Comparison of ENCODE assay signal across 8 cellular contexts in genomic region chr11:119121008-119121810, GRCh38. TPM values are rescaled to one million over a fixed set of nuclear protein-coding genes. Genes with fewer than 3 reads are reported as not detected.
A peak's percentile ranks its signal among the peaks of the same experiment; 100 is the strongest.
DNase-seq lines count a peak whose midpoint lies in the region; ATAC-seq and TF ChIP-seq lines count a peak whose summit lies in the region.

TSS of gene HINFP (plus strand) at chr11:119121580. CDS start at chr11:119126945, 5,365 bp downstream.

- H3K36me3 ChIP-seq in CD8-positive, alpha-beta memory T cell (ENCODE audit: insufficient read depth, low read length) = peaks cover 7% of the 10 kb centered on the region
- H3K36me3 ChIP-seq in lower lobe of right lung = peaks cover 26% of the 10 kb centered on the region

- peak within 1 kb of the TSS; percentile 91 for H3K4me3 ChIP-seq in CD8-positive, alpha-beta memory T cell (ENCODE audit: low read length)
- H3K4me3 ChIP-seq in lower lobe of right lung = peak within 1 kb of the TSS; percentile 93

- H3K4me1 ChIP-seq in CD8-positive, alpha-beta memory T cell (ENCODE audit: insufficient read depth, low read length) = peaks cover 27% of the 10 kb centered on the region
- H3K4me1 ChIP-seq in lower lobe of right lung = peaks cover 16% of the 10 kb centered on the region

- no peaks in the 10 kb centered on the region for H3K27me3 ChIP-seq in CD8-positive, alpha-beta memory T cell (ENCODE audit: insufficient read depth, low read length, poor library complexity, severe bottlenecking)
- H3K27me3 ChIP-seq in lower lobe of right lung (ENCODE audit: low read depth) = no peaks in the 10 kb centered on the region

- H3K36me3 Mint-ChIP-seq in CD8-positive, alpha-beta memory T cell = peaks cover 0 to 42% (median 2%) of the 10 kb centered on the region in 3 donors

- H3K27ac ChIP-seq in CD8-positive, alpha-beta memory T cell (ENCODE audit: low read depth, low read length) = peak within 1 kb of the TSS; percentile 78
- H3K27ac ChIP-seq in lower lobe of right lung = peak within 1 kb of the TSS; percentile 83

- ATAC-seq in GM19468 (IDR thresholded peaks at IDR 0.05; ENCODE audit: extremely low read depth, unreplicated experiment) (peak; percentile 93), lower lobe of right lung (peak; percentile 100)

- DNase-seq in CD8-positive, alpha-beta memory T cell = peak; percentile 98 to 100 (median 100)
- DNase-seq in HS-5 (ENCODE audit: low read depth) (peak; percentile 87), lower lobe of right lung (peak; percentile 100)
- peak; percentile 100 for DNase-seq in NK-92 treated with Interleukin-12 subunit alpha and Interleukin-12 subunit beta, amount 100 ng/mL, for 24 hours (lab: John Stamatoyannopoulos, UW)
- DNase-seq in activated CD8-positive, alpha-beta memory T cell treated with anti-CD3 and anti-CD28 coated beads for 24 hours = peak; percentile 99
- DNase-seq in effector CD4-positive, alpha-beta T cell = peak; percentile 99
- DNase-seq in stimulated activated CD4-positive, alpha-beta T cell treated with anti-CD3 and anti-CD28 coated beads, TNF-alpha, amount 100 ng/mL, for 24 hours (ENCODE audit: low read depth in 3 of 3) = peak; percentile 100

- no peak for TF ChIP-seq CTCF in lower lobe of right lung (IDR thresholded peaks at IDR 0.05)

- peaks cover 30 to 42% (median 40%) of the 10 kb centered on the region in 3 donors for H3K4me1 Mint-ChIP-seq in CD8-positive, alpha-beta memory T cell

- intact Hi-C loops in lower lobe of right lung (cut with DNase I) = no loop called here

- POLR2A ChIA-PET in CD8-positive, alpha-beta memory T cell (lab: Charles Lee) = interaction anchor here (1.0 to 2.4 kb wide), 8 partner anchors 12 to 103 kb away, joined by 3 to 21 read pairs (median 6); partner anchors contain the start of genes C2CD2L, DPAGT1, HMBS and RPS25

- peaks cover 0 to 2% of the 10 kb centered on the region in 2 donors for H3K27me3 Mint-ChIP-seq in CD8-positive, alpha-beta memory T cell

- H3K4me3 Mint-ChIP-seq in CD8-positive, alpha-beta memory T cell = peak within 1 kb of the TSS; percentile 85 to 95 (median 94)

- peak within 1 kb of the TSS; percentile 72 to 97 (median 96) for H3K27ac Mint-ChIP-seq in CD8-positive, alpha-beta memory T cell

- CTCF ChIA-PET in CD8-positive, alpha-beta memory T cell (lab: Charles Lee) = interaction anchor here (0.8 to 3.1 kb wide), 7 partner anchors 9 to 201 kb away, joined by 3 to 9 read pairs (median 6); partner anchors contain the start of genes C2CD2L and VPS11

- no peaks in the 10 kb centered on the region for H3K9me3 ChIP-seq in CD8-positive, alpha-beta memory T cell (ENCODE audit: low read length)
- no peaks in the 10 kb centered on the region for H3K9me3 ChIP-seq in lower lobe of right lung

- H3K9me3 Mint-ChIP-seq in CD8-positive, alpha-beta memory T cell = no peaks in the 10 kb centered on the region

RNA-seq across cellular contexts. Expression of gene HINFP, which starts in this region (rescaled TPM):
- total RNA-seq in CD8-positive, alpha-beta memory T cell = 10 to 100 TPM; 26.8 to 29.1 TPM
- polyA plus RNA-seq in CD8-positive, alpha-beta memory T cell = 14.6 TPM
- total RNA-seq in lower lobe of right lung = 31.0 TPM

Comparison
In these comparisons a context has a peak if more than half of its experiments do, and no peak if none do; other contexts are left out.
1. Peak in every context shown above with its lines: DNase-seq, ATAC-seq, H3K4me3 ChIP-seq and H3K27ac ChIP-seq.